Comparison of ENCODE assay signal across 18 cellular contexts in the genomic region with DNA sequence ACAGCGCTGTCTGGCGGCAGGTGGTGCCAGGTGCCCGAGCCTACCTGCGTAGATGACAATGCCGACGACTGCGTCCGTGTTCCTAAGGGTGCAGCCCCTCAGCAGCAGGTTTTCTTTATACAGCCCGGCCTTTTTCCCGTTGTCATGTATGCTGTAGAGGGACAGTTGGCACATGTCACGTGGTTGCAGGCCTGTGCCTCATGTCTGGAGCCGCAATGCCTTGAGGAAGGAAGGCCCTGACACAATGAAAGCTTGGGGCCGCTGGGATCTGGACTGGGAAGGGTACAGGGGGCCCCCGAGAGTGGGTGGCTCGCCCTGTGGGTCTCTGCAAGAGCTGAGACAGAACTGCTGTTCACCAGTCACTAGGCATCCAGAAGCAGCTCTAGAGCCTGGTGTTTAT.
DNase-seq lines count a peak whose midpoint lies in the region; ATAC-seq and TF ChIP-seq lines count a peak whose summit lies in the region.
"Had no signal": no experiment of that assay in that cellular context is flagged by ENCODE, and none has a peak within 500 bp of the region (broad histone marks: within the 10 kb centered on the region; RNA-seq: fewer than 3 reads in every experiment).

No MANE protein-coding gene starts in this region.

- H3K27me3 Mint-ChIP-seq in natural killer cell (ENCODE audit: low read depth in 2 of 2), result no peaks in the 10 kb centered on the region
- H3K27me3 Mint-ChIP-seq in natural killer cell treated with Interleukin-12 subunit alpha and Interleukin-12 subunit beta and Interleukin-15 and Interleukin-18, amount 100 ng/mL, for 72 hours, result no peaks in the 10 kb centered on the region
- peaks cover 0 to 4% (median 0%) of the 10 kb centered on the region in 3 donors for H3K27me3 Mint-ChIP-seq in immature natural killer cell (ENCODE audit: low read depth in 3 of 3)

- H3F3A ChIP-seq in smooth muscle cell (ENCODE audit: low read depth), result no peaks in the 10 kb centered on the region

- peak overlapping the region; percentile 77 to 88 for H3K27ac Mint-ChIP-seq in natural killer cell
- H3K27ac Mint-ChIP-seq in natural killer cell treated with Interleukin-12 subunit alpha and Interleukin-12 subunit beta and Interleukin-15 and Interleukin-18, amount 100 ng/mL, for 72 hours, result peak overlapping the region in 1 of 2 donors; percentile 71
- H3K27ac Mint-ChIP-seq in immature natural killer cell, result peak overlapping the region; percentile 7 to 87 (median 82)
- H3K27ac Mint-ChIP-seq: B cell had no signal

- H3K4me1 Mint-ChIP-seq in natural killer cell (peaks cover 28 to 29% of the 10 kb centered on the region in 2 donors), immature natural killer cell (peaks cover 30 to 33% of the 10 kb centered on the region in 2 donors)
- peaks cover 14 to 23% of the 10 kb centered on the region in 2 donors for H3K4me1 Mint-ChIP-seq in natural killer cell treated with Interleukin-12 subunit alpha and Interleukin-12 subunit beta and Interleukin-15 and Interleukin-18, amount 100 ng/mL, for 72 hours (ENCODE audit: low read depth in 2 of 2)
- H3K4me1 Mint-ChIP-seq: B cell had no signal

- H3K9me3 Mint-ChIP-seq in natural killer cell, result no peaks in the 10 kb centered on the region
- no peaks in the 10 kb centered on the region for H3K9me3 Mint-ChIP-seq in natural killer cell treated with Interleukin-12 subunit alpha and Interleukin-12 subunit beta and Interleukin-15 and Interleukin-18, amount 100 ng/mL, for 72 hours
- H3K9me3 Mint-ChIP-seq in immature natural killer cell, result no peaks in the 10 kb centered on the region
- H3K9me3 Mint-ChIP-seq: H9 had no signal

- no peak for ATAC-seq in natural killer cell
- ATAC-seq in natural killer cell treated with Interleukin-12 subunit alpha and Interleukin-12 subunit beta and Interleukin-15 and Interleukin-18, amount 100 ng/mL, for 72 hours, result no peak
- ATAC-seq in HG03280 (IDR thresholded peaks at IDR 0.05; ENCODE audit: unreplicated experiment), result no peak
- no peak for ATAC-seq in GM19351 (IDR thresholded peaks at IDR 0.05; ENCODE audit: unreplicated experiment)
- ATAC-seq: PC-3 had no signal

- H4K20me1 ChIP-seq in smooth muscle cell (ENCODE audit: low read depth), result no peaks in the 10 kb centered on the region

- peak overlapping the region; percentile 23 for H3K27ac ChIP-seq in smooth muscle cell (ENCODE audit: low read depth)
- H3K27ac ChIP-seq: RWPE1 had no signal

- no peaks in the 10 kb centered on the region for H3K27me3 ChIP-seq in smooth muscle cell (ENCODE audit: low read depth)

- H3K4me3 Mint-ChIP-seq in natural killer cell, result peak overlapping the region; percentile 49
- no peak overlapping the region for H3K4me3 Mint-ChIP-seq in natural killer cell treated with Interleukin-12 subunit alpha and Interleukin-12 subunit beta and Interleukin-15 and Interleukin-18, amount 100 ng/mL, for 72 hours
- peak overlapping the region in 3 of 5 donors; percentile 31 to 62 (median 57) for H3K4me3 Mint-ChIP-seq in immature natural killer cell
- H3K4me3 Mint-ChIP-seq: B cell, H9 had no signal

- TF ChIP-seq CTCF in natural killer cell (IDR thresholded peaks at IDR 0.05), result no peak
- no peak for TF ChIP-seq CTCF in smooth muscle cell (IDR thresholded peaks at IDR 0.05; ENCODE audit: borderline replicate concordance, insufficient read depth, poor library complexity, severe bottlenecking)

- H3K79me2 ChIP-seq in smooth muscle cell (ENCODE audit: low read depth), result no peaks in the 10 kb centered on the region

- H3K4me1 ChIP-seq in smooth muscle cell (ENCODE audit: low read depth), result no peaks in the 10 kb centered on the region

- H3K4me2 ChIP-seq in smooth muscle cell, result no peak overlapping the region

- H3K36me3 ChIP-seq in smooth muscle cell (ENCODE audit: low read depth), result peaks cover 5% of the 10 kb centered on the region

- no peak overlapping the region for H3K9ac ChIP-seq in smooth muscle cell (ENCODE audit: low read depth)

- H2AFZ ChIP-seq in smooth muscle cell (ENCODE audit: low read depth), result no peak overlapping the region

- no peaks in the 10 kb centered on the region for H3K9me3 ChIP-seq in smooth muscle cell (replicated peaks; ENCODE audit: low read depth)

- no peak for DNase-seq in natural killer cell
- no peak for DNase-seq in natural killer cell treated with Interleukin-12 subunit alpha and Interleukin-12 subunit beta and Interleukin-15 and Interleukin-18, amount 100 ng/mL, for 72 hours (ENCODE audit: low spot score)
- DNase-seq in immature natural killer cell, result no peak
- DNase-seq in smooth muscle cell (lab: John Stamatoyannopoulos, UW; ENCODE audit: unreplicated experiment), result no peak
- no peak for DNase-seq in GM03348 (ENCODE audit: low spot score)
- DNase-seq: COR-L47, DMS 273 treated with DMSO at 0.1 percent for 48 hours, DND-41, H9, NCI-H1417 treated with DMSO at 0.1 percent for 48 hours, NCI-H1930, NCI-H345, NCI-H526, PC-3 had no signal

- 91% methylated on average over 15 of the region's 15 CpGs for WGBS in smooth muscle cell (ENCODE audit: low lambda C conversion rate)

- H3K4me3 ChIP-seq in smooth muscle cell, result no peak overlapping the region

- intact Hi-C loops in natural killer cell (cut with micrococcal nuclease), result no loop called here

- peaks cover 2% of the 10 kb centered on the region for H3K36me3 Mint-ChIP-seq in natural killer cell
- no peaks in the 10 kb centered on the region for H3K36me3 Mint-ChIP-seq in natural killer cell treated with Interleukin-12 subunit alpha and Interleukin-12 subunit beta and Interleukin-15 and Interleukin-18, amount 100 ng/mL, for 72 hours
- peaks cover 10 to 18% (median 17%) of the 10 kb centered on the region in 3 donors for H3K36me3 Mint-ChIP-seq in immature natural killer cell
